Comparison of ENCODE assay signal across 8 cellular contexts in genomic region chr3:177197934-177198484, GRCh38.
DNase-seq lines count a peak whose midpoint lies in the region; TF ChIP-seq lines count a peak whose summit lies in the region.

No MANE protein-coding gene starts in this region.

- no peaks in the 10 kb centered on the region for H3K9me3 ChIP-seq in SK-N-MC (ENCODE audit: low read depth, low read length)

- no peaks in the 10 kb centered on the region for H3K27me3 Mint-ChIP-seq in T-helper 1 cell treated with Interleukin-12 subunit alpha and Interleukin-12 subunit beta and Interleukin-4 antibody, amounts not matched to agents 30 μg/mL and 1 μg/mL, for 36 hours (ENCODE audit: low read depth)

- H3K4me1 Mint-ChIP-seq in T-helper 1 cell treated with Interleukin-12 subunit alpha and Interleukin-12 subunit beta and Interleukin-4 antibody, amounts not matched to agents 30 μg/mL and 1 μg/mL, for 36 hours (ENCODE audit: low read depth), result peaks cover 58% of the 10 kb centered on the region

- H3K9ac ChIP-seq in SK-N-MC (ENCODE audit: insufficient read length), result peak overlapping the region; percentile 72

- TF ChIP-seq CTCF in fibroblast of mammary gland (conservative IDR thresholded peaks at IDR 0.05; ENCODE audit: control insufficient read depth, insufficient read depth, low read depth, low read length), result no peak
- no peak for TF ChIP-seq CTCF in retinal pigment epithelial cell (conservative IDR thresholded peaks at IDR 0.05; ENCODE audit: low read depth, low read length)

- no peak for DNase-seq in T-helper 1 cell
- DNase-seq in SK-N-MC (ENCODE audit: low read depth, low spot score), result no peak
- no peak for DNase-seq in fibroblast of mammary gland (ENCODE audit: low read depth)
- no peak for DNase-seq in retinal pigment epithelial cell (ENCODE audit: low read depth)
- no peak for DNase-seq in UCSD-AML1 (lab: John Stamatoyannopoulos, UW; ENCODE audit: unreplicated experiment)
- DNase-seq in COLO829 (ENCODE audit: low spot score), result no peak
- DNase-seq in activated gamma-delta T cell (lab: John Stamatoyannopoulos, UW), result no peak

- H3K4me3 ChIP-seq in SK-N-MC, result peak overlapping the region; percentile 71
- H3K4me3 ChIP-seq in fibroblast of mammary gland (ENCODE audit: control insufficient read depth, low read depth, low read length), result peak overlapping the region; percentile 49
- H3K4me3 ChIP-seq in retinal pigment epithelial cell (ENCODE audit: low read length), result peak overlapping the region; percentile 54

- H3K27ac ChIP-seq in SK-N-MC, result peak overlapping the region; percentile 93

- peaks cover 17% of the 10 kb centered on the region for H3K36me3 ChIP-seq in SK-N-MC (ENCODE audit: insufficient read depth, low read length)

- peaks cover 25% of the 10 kb centered on the region for H3K36me3 Mint-ChIP-seq in T-helper 1 cell treated with Interleukin-12 subunit alpha and Interleukin-12 subunit beta and Interleukin-4 antibody, amounts not matched to agents 30 μg/mL and 1 μg/mL, for 36 hours (ENCODE audit: low read depth)

- peak overlapping the region; percentile 94 for H3K27ac Mint-ChIP-seq in T-helper 1 cell treated with Interleukin-12 subunit alpha and Interleukin-12 subunit beta and Interleukin-4 antibody, amounts not matched to agents 30 μg/mL and 1 μg/mL, for 36 hours

- H3K9me3 Mint-ChIP-seq in T-helper 1 cell treated with Interleukin-12 subunit alpha and Interleukin-12 subunit beta and Interleukin-4 antibody, amounts not matched to agents 30 μg/mL and 1 μg/mL, for 36 hours, result no peaks in the 10 kb centered on the region

- H3K4me3 Mint-ChIP-seq in T-helper 1 cell treated with Interleukin-12 subunit alpha and Interleukin-12 subunit beta and Interleukin-4 antibody, amounts not matched to agents 30 μg/mL and 1 μg/mL, for 36 hours, result peak overlapping the region; percentile 72
